9 cellular contexts compared by ENCODE assay signal in the genomic region with DNA sequence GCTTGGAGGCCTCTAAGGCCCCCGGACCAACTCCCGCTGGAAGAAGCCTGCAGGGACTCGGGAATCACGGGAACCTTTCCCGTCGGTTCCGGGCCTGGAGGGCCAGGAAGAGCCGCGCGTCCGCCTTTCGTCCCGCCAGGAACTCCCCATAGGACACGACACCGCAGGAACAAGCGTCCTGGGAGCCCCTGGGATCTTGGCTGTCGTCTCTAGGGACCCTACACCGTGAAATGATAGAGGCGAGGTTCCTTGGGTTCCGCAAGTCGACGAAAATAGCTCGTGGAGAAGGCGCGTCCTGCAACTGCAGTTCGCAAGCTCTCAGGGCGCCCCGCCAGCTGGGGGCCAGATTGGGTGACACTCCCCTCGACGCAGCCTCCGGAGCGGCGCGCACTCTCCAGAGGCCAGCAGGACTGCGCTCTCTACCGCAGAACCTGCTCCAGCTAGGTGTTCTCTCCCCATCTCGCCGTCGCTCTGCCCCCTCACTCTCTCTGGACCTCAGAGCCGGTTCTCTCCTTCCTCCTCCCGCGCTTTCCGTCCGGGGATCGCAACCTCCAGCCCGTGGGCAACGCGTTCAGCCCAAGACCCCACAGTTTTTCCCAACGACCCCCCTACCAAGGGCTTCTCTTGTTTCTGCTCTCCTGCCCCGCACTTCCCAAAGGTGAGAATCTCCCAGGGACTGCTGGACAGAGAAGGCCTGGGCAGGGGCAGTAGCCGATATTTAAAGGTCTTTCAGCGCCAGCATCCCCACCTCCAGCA. TPM values are rescaled to one million over a fixed set of nuclear protein-coding genes. Genes with fewer than 3 reads are reported as not detected.
DNase-seq lines count a peak whose midpoint lies in the region; ATAC-seq, FAIRE-seq and TF ChIP-seq lines count a peak whose summit lies in the region.
"Had no signal": no experiment of that assay in that cellular context is flagged by ENCODE, and none has a peak within 500 bp of the region (broad histone marks: within the 10 kb centered on the region; RNA-seq: fewer than 3 reads in every experiment).

No MANE protein-coding gene starts in this region.

- peaks cover 35% of the 10 kb centered on the region for H3K4me1 Mint-ChIP-seq in activated CD4-positive, alpha-beta T cell treated with anti-CD3 and anti-CD28 coated beads for 36 hours
- H3K4me1 Mint-ChIP-seq in activated naive CD8-positive, alpha-beta T cell treated with anti-CD3 and anti-CD28 coated beads, Interleukin-2, amount 50 U/mL, for 24 hours: peaks cover 32% of the 10 kb centered on the region

- H3K27ac ChIP-seq in kidney (ENCODE audit: low read depth in 2 of 2, low read length in 2 of 2) (peak overlapping the region; percentile 36 to 80), suprapubic skin (peak overlapping the region; percentile 91)

- H3K27me3 ChIP-seq in suprapubic skin: peaks cover 26% of the 10 kb centered on the region

- intact Hi-C loops in activated CD4-positive, alpha-beta T cell treated with anti-CD3 and anti-CD28 coated beads for 36 hours (cut with DNase I, micrococcal nuclease): no loop called here
- intact Hi-C loops in kidney (cut with DNase I): no loop called here

- under 1% methylated on average over 30 of the region's 52 CpGs for WGBS in suprapubic skin

- H3K27me3 Mint-ChIP-seq in activated CD4-positive, alpha-beta T cell treated with anti-CD3 and anti-CD28 coated beads for 36 hours: peaks cover 60% of the 10 kb centered on the region
- peaks cover 71% of the 10 kb centered on the region for H3K27me3 Mint-ChIP-seq in activated naive CD8-positive, alpha-beta T cell treated with anti-CD3 and anti-CD28 coated beads, Interleukin-2, amount 50 U/mL, for 24 hours

- peak overlapping the region; percentile 34 for H3K4me3 Mint-ChIP-seq in activated CD4-positive, alpha-beta T cell treated with anti-CD3 and anti-CD28 coated beads for 36 hours
- H3K4me3 Mint-ChIP-seq in activated naive CD8-positive, alpha-beta T cell treated with anti-CD3 and anti-CD28 coated beads, Interleukin-2, amount 50 U/mL, for 24 hours: peak overlapping the region; percentile 38

- TF ChIP-seq CTCF in kidney (IDR thresholded peaks at IDR 0.05; ENCODE audit: borderline replicate concordance, extremely low read depth, insufficient read depth) (no peak), suprapubic skin (IDR thresholded peaks at IDR 0.05) (no peak)

- peak; percentile 40 for ATAC-seq in activated CD4-positive, alpha-beta T cell treated with anti-CD3 and anti-CD28 coated beads for 36 hours
- no peak for ATAC-seq in activated naive CD8-positive, alpha-beta T cell treated with anti-CD3 and anti-CD28 coated beads, Interleukin-2, amount 50 U/mL, for 24 hours
- no peak for ATAC-seq in GM18868 (IDR thresholded peaks at IDR 0.05; ENCODE audit: unreplicated experiment)

- H3K4me1 ChIP-seq in kidney (ENCODE audit: control insufficient read depth in 1 of 2, insufficient read depth in 1 of 2, low read depth in 1 of 2, low read length in 2 of 2) (peaks cover 19 to 22% of the 10 kb centered on the region in 2 donors), suprapubic skin (peaks cover 53% of the 10 kb centered on the region)

- POLR2A ChIA-PET in activated CD4-positive, alpha-beta T cell treated with anti-CD3 and anti-CD28 coated beads for 36 hours (lab: Charles Lee): no interaction called here

- H3K36me3 ChIP-seq in kidney (ENCODE audit: control insufficient read depth in 1 of 2, insufficient read depth in 2 of 2, low read length in 2 of 2) (no peaks in the 10 kb centered on the region), suprapubic skin (no peaks in the 10 kb centered on the region)

- TF ChIP-seq POLR2A in suprapubic skin (IDR thresholded peaks at IDR 0.05): peak in 1 of 2 donors; percentile 23

- peak overlapping the region; percentile 69 to 78 for H3K9ac ChIP-seq in kidney (ENCODE audit: low read length in 2 of 2)

- H3K36me3 Mint-ChIP-seq in activated CD4-positive, alpha-beta T cell treated with anti-CD3 and anti-CD28 coated beads for 36 hours (ENCODE audit: low read depth): no peaks in the 10 kb centered on the region
- no peaks in the 10 kb centered on the region for H3K36me3 Mint-ChIP-seq in activated naive CD8-positive, alpha-beta T cell treated with anti-CD3 and anti-CD28 coated beads, Interleukin-2, amount 50 U/mL, for 24 hours (ENCODE audit: low read depth)

- CTCF ChIA-PET in activated CD4-positive, alpha-beta T cell treated with anti-CD3 and anti-CD28 coated beads for 36 hours (lab: Charles Lee): interaction anchor here (0.5 to 2.3 kb wide), 3 partner anchors 9 to 18 kb away, joined by 3 to 5 read pairs (median 3); no protein-coding TSS in a partner anchor

- H3K9me3 ChIP-seq in kidney (ENCODE audit: control insufficient read depth in 1 of 2, low read length in 2 of 2) (no peaks in the 10 kb centered on the region), suprapubic skin (no peaks in the 10 kb centered on the region)

- TF ChIP-seq EP300 in suprapubic skin (IDR thresholded peaks at IDR 0.05): no peak

- FAIRE-seq in kidney (lab: Jason Lieb, UNC): no peak

- no peak overlapping the region for H3K27ac Mint-ChIP-seq in activated CD4-positive, alpha-beta T cell treated with anti-CD3 and anti-CD28 coated beads for 36 hours
- H3K27ac Mint-ChIP-seq in activated naive CD8-positive, alpha-beta T cell treated with anti-CD3 and anti-CD28 coated beads, Interleukin-2, amount 50 U/mL, for 24 hours: no peak overlapping the region

- no peaks in the 10 kb centered on the region for H3K9me3 Mint-ChIP-seq in activated CD4-positive, alpha-beta T cell treated with anti-CD3 and anti-CD28 coated beads for 36 hours (ENCODE audit: low read depth)
- H3K9me3 Mint-ChIP-seq in activated naive CD8-positive, alpha-beta T cell treated with anti-CD3 and anti-CD28 coated beads, Interleukin-2, amount 50 U/mL, for 24 hours: no peaks in the 10 kb centered on the region

- peak; percentile 36 for DNase-seq in activated CD4-positive, alpha-beta T cell treated with anti-CD3 and anti-CD28 coated beads for 36 hours
- no peak for DNase-seq in activated CD4-positive, alpha-beta T cell treated with anti-CD3 and anti-CD28 coated beads, Interleukin-2, amount 50 U/mL, for 1 hour
- DNase-seq in activated naive CD8-positive, alpha-beta T cell treated with anti-CD3 and anti-CD28 coated beads, Interleukin-2, amount 50 U/mL, for 24 hours: no peak
- DNase-seq in kidney: peak; percentile 88
- peak; percentile 89 for DNase-seq in suprapubic skin (ENCODE audit: low spot score in 2 of 2)
- no peak for DNase-seq in epidermal melanocyte (ENCODE audit: insufficient read length, low spot score)
- no peak for DNase-seq in dedifferentiated amniotic fluid mesenchymal stem cell (ENCODE audit: extremely low spot score)
- DNase-seq: DND-41 had no signal

- H3K4me3 ChIP-seq in kidney (ENCODE audit: low read length in 2 of 2) (peak overlapping the region; percentile 67 to 76), suprapubic skin (peak overlapping the region; percentile 74)

RNA-seq across cellular contexts. Expression of a gene that starts 0.8 kb away (rescaled TPM):
- not detected for total RNA-seq in activated CD4-positive, alpha-beta T cell treated with anti-CD3 and anti-CD28 coated beads for 36 hours
- 11.2 TPM for total RNA-seq in kidney
- polyA plus RNA-seq in kidney (ENCODE audit: insufficient read depth, low read depth, low replicate concordance): 9.9 TPM
- total RNA-seq in suprapubic skin: 10 to 100 TPM in 3 of 4 donors, 1 to 10 TPM in 1; 9.9 to 23.7 (median 15.4) TPM

Comparison
In these comparisons a context has a peak if more than half of its experiments do, and no peak if none do; other contexts are left out.
1. DNase-seq: peak in activated CD4-positive, alpha-beta T cell treated with anti-CD3 and anti-CD28 coated beads for 36 hours (single experiment), kidney (single experiment) and suprapubic skin (2 of 2); none in activated CD4-positive, alpha-beta T cell treated with anti-CD3 and anti-CD28 coated beads, Interleukin-2, amount 50 U/mL, for 1 hour (single experiment), activated naive CD8-positive, alpha-beta T cell treated with anti-CD3 and anti-CD28 coated beads, Interleukin-2, amount 50 U/mL, for 24 hours (single experiment), epidermal melanocyte (single experiment) and dedifferentiated amniotic fluid mesenchymal stem cell (single experiment).
2. RNA of a gene that starts 0.8 kb away (total RNA-seq): 9.9 to 23.7 TPM in suprapubic skin and 11.2 TPM in kidney (single experiment); not detected in activated CD4-positive, alpha-beta T cell treated with anti-CD3 and anti-CD28 coated beads for 36 hours; every median in the first group is over 10 times any median in the second.